ENCODE assay signal across 22 cellular contexts in genomic region chr17:54744750-54745149, GRCh38.
DNase-seq lines count a peak whose midpoint lies in the region; ATAC-seq, FAIRE-seq and TF ChIP-seq lines count a peak whose summit lies in the region.
"Had no signal": no experiment of that assay in that cellular context is flagged by ENCODE, and none has a peak within 500 bp of the region (broad histone marks: within the 10 kb centered on the region; RNA-seq: fewer than 3 reads in every experiment).

No MANE protein-coding gene starts in this region.

- H3K36me3 ChIP-seq in HepG2 (replicated peaks in 1 of 2; ENCODE audit: control insufficient read depth in 1 of 2, insufficient read depth in 2 of 2, low read length in 2 of 2) = no peaks in the 10 kb centered on the region
- no peaks in the 10 kb centered on the region for H3K36me3 ChIP-seq in thyroid gland
- H3K36me3 ChIP-seq in PC-3 (ENCODE audit: low read depth, low read length) = no peaks in the 10 kb centered on the region
- H3K36me3 ChIP-seq: BLaER1, HAP-1 had no signal

- no peak overlapping the region for H3K9ac ChIP-seq in HepG2 (ENCODE audit: insufficient read depth, low read depth, low read length)
- H3K9ac ChIP-seq in PC-3 (ENCODE audit: low read length) = no peak overlapping the region
- H3K9ac ChIP-seq: BLaER1 had no signal

- H3K27ac Mint-ChIP-seq in mesothelial cell of epicardium = no peak overlapping the region
- H3K27ac Mint-ChIP-seq: B cell; CD4-positive, CD25-positive, alpha-beta regulatory T cell; CD8-positive, alpha-beta T cell; HFFc6 had no signal

- in situ Hi-C loops in HepG2 (cut with HindIII; ENCODE audit: extremely low pct_ligation_motif_present, low pct_unique_long_range_greater_than_20kb) = no loop called here

- BruUV-seq in HepG2 (replicated peaks; lab: Mats Ljungman, UMichigan) = no TSS peak
- no TSS peak for BruUV-seq in PC-3 (replicated peaks; lab: Mats Ljungman, UMichigan)

- H3K9me3 Mint-ChIP-seq in mesothelial cell of epicardium = peaks cover 33% of the 10 kb centered on the region

- H3F3A ChIP-seq in PC-3 (ENCODE audit: low read length, unreplicated experiment) = no peaks in the 10 kb centered on the region

- no peak for FAIRE-seq in HepG2 (lab: Jason Lieb, UNC)
- FAIRE-seq: A204.1, GM12891, GM18507, H54 had no signal

- peaks cover 4% of the 10 kb centered on the region for H3K36me3 Mint-ChIP-seq in mesothelial cell of epicardium
- H3K36me3 Mint-ChIP-seq: CD4-positive, CD25-positive, alpha-beta regulatory T cell; CD8-positive, alpha-beta T cell had no signal

- H3K9me3 ChIP-seq in HepG2 (ENCODE audit: low read length) (peaks cover 24% of the 10 kb centered on the region), thyroid gland (no peaks in the 10 kb centered on the region), PC-3 (ENCODE audit: low read length) (peaks cover 46% of the 10 kb centered on the region)
- H3K9me3 ChIP-seq: HAP-1 had no signal

- H3K4me1 Mint-ChIP-seq in mesothelial cell of epicardium = no peaks in the 10 kb centered on the region
- H3K4me1 Mint-ChIP-seq: B cell; CD4-positive, CD25-positive, alpha-beta regulatory T cell had no signal

- H3K27ac ChIP-seq in 22Rv1 (peak overlapping the region; percentile 74), VCaP (peak overlapping the region; percentile 73), HepG2 (ENCODE audit: extremely low read length, insufficient read depth, low read length) (no peak overlapping the region), thyroid gland (peak overlapping the region in 2 of 3 donors; percentile 63 to 74), PC-3 (ENCODE audit: low read length) (no peak overlapping the region)
- H3K27ac ChIP-seq: BLaER1, C4-2B had no signal

- no peaks in the 10 kb centered on the region for H3K27me3 Mint-ChIP-seq in mesothelial cell of epicardium (ENCODE audit: low read depth)
- H3K27me3 Mint-ChIP-seq: B cell; CD4-positive, CD25-positive, alpha-beta regulatory T cell had no signal

- H3K4me3 Mint-ChIP-seq in mesothelial cell of epicardium = no peak overlapping the region
- H3K4me3 Mint-ChIP-seq: B cell; CD4-positive, CD25-positive, alpha-beta regulatory T cell; CD8-positive, alpha-beta T cell; HFFc6 had no signal

- TF ChIP-seq CTCF in 22Rv1 (IDR thresholded peaks at IDR 0.05) (no peak), VCaP (conservative IDR thresholded peaks at IDR 0.05) (no peak), HepG2 (CRISPR knock-in tag; IDR thresholded peaks at IDR 0.05) (no peak), thyroid gland (IDR thresholded peaks at IDR 0.05) (no peak), mesothelial cell of epicardium (IDR thresholded peaks at IDR 0.05; ENCODE audit: unreplicated experiment) (no peak), PC-3 (conservative IDR thresholded peaks at IDR 0.05; ENCODE audit: low read depth, low read length) (no peak)

- H3K9me2 ChIP-seq in PC-3 (replicated peaks; ENCODE audit: low read length) = no peaks in the 10 kb centered on the region

- H3K4me2 ChIP-seq in HepG2 (ENCODE audit: low read depth, low read length) (no peak overlapping the region), PC-3 (ENCODE audit: low read length) (no peak overlapping the region)
- H3K4me2 ChIP-seq: BLaER1 had no signal

- CTCF ChIA-PET in HepG2 (lab: Yijun Ruan, JAX; ENCODE audit: low intra/inter-chr PET ratio, low total read pairs) (no interaction called here), PC-3 (lab: Charles Lee) (no interaction called here)

- H4K20me1 ChIP-seq in HepG2 (ENCODE audit: insufficient read depth, low read length) (no peaks in the 10 kb centered on the region), PC-3 (ENCODE audit: low read length) (no peaks in the 10 kb centered on the region)
- H4K20me1 ChIP-seq: BLaER1 had no signal

- TF ChIP-seq POLR2A in HepG2 (IDR thresholded peaks at IDR 0.05; ENCODE audit: insufficient read depth in 1 of 2, low read depth in 2 of 2, low read length in 2 of 2) (no peak), thyroid gland (IDR thresholded peaks at IDR 0.05) (no peak)

- WGBS in HepG2 (ENCODE audit: low lambda C conversion rate) = 2% methylated on average over 1 of the region's 1 CpG
- WGBS in thyroid gland, 2 donors = 30 to 34% methylated on average over 1 of the region's 1 CpG

- no peaks in the 10 kb centered on the region for H3K4me1 ChIP-seq in HepG2 (ENCODE audit: insufficient read depth, low read length)
- peaks cover 18 to 34% of the 10 kb centered on the region in 2 donors for H3K4me1 ChIP-seq in thyroid gland
- no peaks in the 10 kb centered on the region for H3K4me1 ChIP-seq in PC-3 (ENCODE audit: insufficient read depth, low read length)
- H3K4me1 ChIP-seq: BLaER1, Caco-2, HAP-1 had no signal

- H3K79me2 ChIP-seq in HepG2 (ENCODE audit: insufficient read depth, low read length) (no peaks in the 10 kb centered on the region), PC-3 (ENCODE audit: low read length) (no peaks in the 10 kb centered on the region)

- H3K4me3 ChIP-seq in HepG2 (replicated peaks in 1 of 3; ENCODE audit: insufficient read depth in 1 of 3, low read depth in 2 of 3, low read length in 3 of 3) (no peak overlapping the region), thyroid gland (replicated peaks in 1 of 3) (no peak overlapping the region), PC-3 (ENCODE audit: low read length) (no peak overlapping the region)
- H3K4me3 ChIP-seq: BLaER1, HAP-1 had no signal

- ATAC-seq in HepG2 (no peak), PC-3 (no peak)
- ATAC-seq: CD8-positive, alpha-beta T cell had no signal

- no peak for DNase-seq in HepG2 (ENCODE audit: low spot score)
- no peak for DNase-seq in thyroid gland
- DNase-seq in mesothelial cell of epicardium (ENCODE audit: low spot score in 2 of 2, unreplicated experiment in 2 of 2) = no peak
- DNase-seq in PC-3 = no peak
- DNase-seq: Caco-2; CD4-positive, CD25-positive, alpha-beta regulatory T cell; CD8-positive, alpha-beta T cell; DMS153; DMS79 treated with DMSO at 0.1 percent for 48 hours; GF-D8; GOT3; HFFc6 had no signal

- POLR2A ChIA-PET in HepG2 (lab: Yijun Ruan, JAX) (no interaction called here), PC-3 (lab: Charles Lee; ENCODE audit: unreplicated experiment) (no interaction called here)

- H3K27me3 ChIP-seq in HepG2 (ENCODE audit: control insufficient read depth in 1 of 2, insufficient read depth in 2 of 2, low read length in 2 of 2) (no peaks in the 10 kb centered on the region), thyroid gland (no peaks in the 10 kb centered on the region), PC-3 (ENCODE audit: low read length) (no peaks in the 10 kb centered on the region)
- H3K27me3 ChIP-seq: BLaER1 had no signal

- no peak overlapping the region for H2AFZ ChIP-seq in HepG2 (ENCODE audit: low read length)
- H2AFZ ChIP-seq in PC-3 (ENCODE audit: low read length) = no peak overlapping the region

- TF ChIP-seq RAD21 in HepG2 (CRISPR knock-in tag; IDR thresholded peaks at IDR 0.05) = no peak

- no peak for TF ChIP-seq EP300 in HepG2 (IDR thresholded peaks at IDR 0.05; ENCODE audit: low read depth in 2 of 2, low read length in 2 of 2)
- no peak for TF ChIP-seq EP300 in HepG2 (CRISPR knock-in tag; IDR thresholded peaks at IDR 0.05; ENCODE audit: borderline replicate concordance)

- intact Hi-C loops in HepG2 (cut with micrococcal nuclease; ENCODE audit: unreplicated experiment) (no loop called here), thyroid gland (cut with DNase I) (no loop called here), PC-3 (cut with micrococcal nuclease) (no loop called here)

TF ChIP-seq in HepG2, 621 proteins besides CTCF, POLR2A, EP300 and RAD21:
- peak; percentile 19; the same call in 1 of the 2 replicates for TF ChIP-seq AHDC1 (CRISPR knock-in tag; IDR thresholded peaks at IDR 0.05; ENCODE audit: borderline replicate concordance)
- TF ChIP-seq FOXM1 (CRISPR knock-in tag; IDR thresholded peaks at IDR 0.05) = no peak
- TF ChIP-seq FOXP1 (IDR thresholded peaks at IDR 0.05) = no peak
- TF ChIP-seq FOXP1 (CRISPR knock-in tag; IDR thresholded peaks at IDR 0.05) = peak; percentile 57
- TF ChIP-seq PCBP1 (IDR thresholded peaks at IDR 0.05; ENCODE audit: borderline replicate concordance, low read depth, low read length) = no peak

Comparison
In these comparisons a context has a peak if more than half of its experiments do, and no peak if none do; other contexts are left out.
1. H3K27ac ChIP-seq: peak in 22Rv1 (single experiment), VCaP (single experiment) and thyroid gland (2 of 3); none in HepG2 (single experiment) and PC-3 (single experiment).